In genomic region chr12:13127476-13127875, GRCh38 we compare ENCODE assay signal across 21 cellular contexts. TPM values are rescaled to one million over a fixed set of nuclear protein-coding genes. Genes with fewer than 3 reads are reported as not detected.
DNase-seq lines count a peak whose midpoint lies in the region; ATAC-seq, FAIRE-seq and TF ChIP-seq lines count a peak whose summit lies in the region.
"Had no signal": no experiment of that assay in that cellular context is flagged by ENCODE, and none has a peak within 500 bp of the region (broad histone marks: within the 10 kb centered on the region; RNA-seq: fewer than 3 reads in every experiment).

No MANE protein-coding gene starts in this region.

- H3K27me3 Mint-ChIP-seq in chondrocyte (ENCODE audit: low read depth), result no peaks in the 10 kb centered on the region
- no peaks in the 10 kb centered on the region for H3K27me3 Mint-ChIP-seq in nephron (ENCODE audit: low read depth)

- CTCF ChIA-PET in A549 (lab: Yijun Ruan, JAX), result interaction anchor here (1.3 to 1.5 kb wide), 5 partner anchors 8 to 85 kb away, joined by 3 to 5 read pairs (median 3); no protein-coding TSS in a partner anchor

- DNase-seq in A549 (ENCODE audit: low read depth in 1 of 2, low spot score in 1 of 2) (peak in 1 of 2 experiments; percentile 66), HT-29 (ENCODE audit: low spot score) (peak; percentile 66), chondrocyte (ENCODE audit: low spot score) (no peak), HPDE6-E6E7 (ENCODE audit: extremely low spot score) (no peak), SHP77 treated with DMSO at 0.1 percent for 48 hours (lab: John Stamatoyannopoulos, UW) (no peak), NCI-H1436 (lab: John Stamatoyannopoulos, UW) (no peak)
- DNase-seq: Calu3; CD4-positive, alpha-beta memory T cell; NCI-H1092 treated with DMSO at 0.1 percent for 48 hours; NCI-H2029 treated with DMSO at 0.1 percent for 48 hours; NCI-H226; NCI-H510A treated with DMSO at 0.1 percent for 48 hours; NCI-H748 treated with DMSO at 0.1 percent for 48 hours; NK-92 treated with Interleukin-12 subunit alpha and Interleukin-12 subunit beta, amount 100 ng/mL, for 24 hours had no signal

- H3K4me1 Mint-ChIP-seq in chondrocyte (ENCODE audit: low read depth), result peaks cover 50% of the 10 kb centered on the region
- peaks cover 37% of the 10 kb centered on the region for H3K4me1 Mint-ChIP-seq in nephron
- H3K4me1 Mint-ChIP-seq: CD4-positive, alpha-beta memory T cell had no signal

- H3K4me2 ChIP-seq in A549, result peak overlapping the region; percentile 37

- TF ChIP-seq CTCF in A549 (IDR thresholded peaks at IDR 0.05), result no peak
- no peak for TF ChIP-seq CTCF in chondrocyte (IDR thresholded peaks at IDR 0.05)
- no peak for TF ChIP-seq CTCF in nephron (IDR thresholded peaks at IDR 0.05; ENCODE audit: unreplicated experiment in 3 of 3)

- no peak overlapping the region for H3K4me3 ChIP-seq in A549
- H3K4me3 ChIP-seq: K562, SJSA1 had no signal

- no peak for TF ChIP-seq POLR2A in A549 (IDR thresholded peaks at IDR 0.05; ENCODE audit: low read length)

- peaks cover 65% of the 10 kb centered on the region for H3K4me1 ChIP-seq in A549

- no peaks in the 10 kb centered on the region for H3K9me3 ChIP-seq in A549
- H3K9me3 ChIP-seq: SJSA1 had no signal

- POLR2A ChIA-PET in A549 (lab: Yijun Ruan, JAX), result no interaction called here

- peak overlapping the region; percentile 47 for H3K27ac Mint-ChIP-seq in chondrocyte (ENCODE audit: unreplicated experiment)
- H3K27ac Mint-ChIP-seq in nephron, result peak overlapping the region in 2 of 3 experiments; percentile 17 to 59
- H3K27ac Mint-ChIP-seq: CD4-positive, alpha-beta memory T cell had no signal

- peak overlapping the region; percentile 11 to 42; a peak in 2 of 6 replicates for H3K27ac ChIP-seq in A549
- H3K27ac ChIP-seq: SJSA1 had no signal

- H3K9me3 Mint-ChIP-seq in chondrocyte (ENCODE audit: low read depth), result no peaks in the 10 kb centered on the region
- H3K9me3 Mint-ChIP-seq in nephron, result no peaks in the 10 kb centered on the region
- H3K9me3 Mint-ChIP-seq: CD4-positive, alpha-beta memory T cell had no signal

- TF ChIP-seq RAD21 in A549 (conservative IDR thresholded peaks at IDR 0.05 in 1 of 2, IDR thresholded peaks at IDR 0.05 in 1 of 2), result no peak

- no peak for TF ChIP-seq EP300 in A549 (IDR thresholded peaks at IDR 0.05)

- WGBS in A549 (ENCODE audit: missing lambda C conversion rate), result 4% methylated on average over 5 of the region's 5 CpGs

- H3K36me3 Mint-ChIP-seq in chondrocyte (ENCODE audit: low read depth) (no peaks in the 10 kb centered on the region), nephron (ENCODE audit: low read depth) (no peaks in the 10 kb centered on the region)
- H3K36me3 Mint-ChIP-seq: CD4-positive, alpha-beta memory T cell had no signal

- FAIRE-seq in A549 (lab: Jason Lieb, UNC), result no peak
- FAIRE-seq: GM19239, H54, K562, RCC 7860 had no signal

- no peak overlapping the region for H3K4me3 Mint-ChIP-seq in chondrocyte (ENCODE audit: unreplicated experiment)
- no peak overlapping the region for H3K4me3 Mint-ChIP-seq in nephron
- H3K4me3 Mint-ChIP-seq: CD4-positive, alpha-beta memory T cell had no signal

- ATAC-seq in A549 (peak in 1 of 2 experiments; percentile 74; a peak in 3 of 6 replicates), HG02798 (IDR thresholded peaks at IDR 0.05; ENCODE audit: poor library complexity, unreplicated experiment) (no peak)
- ATAC-seq: K562 had no signal

TF ChIP-seq in A549, 52 proteins besides CTCF, POLR2A, EP300 and RAD21:
- TF ChIP-seq HOXB13 (CRISPR knock-in tag; IDR thresholded peaks at IDR 0.05; ENCODE audit: low read depth), result no peak
- TF ChIP-seq MAX (IDR thresholded peaks at IDR 0.05), result peak; percentile 24; the same call in 1 of the 2 replicates
- no peak for TF ChIP-seq SREBF2 (IDR thresholded peaks at IDR 0.05)
- TF ChIP-seq GATA3 (IDR thresholded peaks at IDR 0.05; ENCODE audit: borderline replicate concordance), result peak; percentile 45; the same call in 1 of the 2 replicates

RNA-seq across cellular contexts. Expression of gene GSG1, which starts 24.0 kb away (rescaled TPM):
- not detected in 2 replicates for polyA plus RNA-seq in A549 (2011; rRNA removed)
- polyA plus RNA-seq in A549 (2012; cell fraction: cytosol; rRNA removed), result 0.06 and 0.09 TPM in 2 replicates
- polyA plus RNA-seq in A549 (2012; cell fraction: nucleus; rRNA removed), result 0.07 and 0.10 TPM in 2 replicates
- 0.06 to 0.26 TPM (median 0.16 TPM) in 3 replicates for polyA plus RNA-seq in A549 (2017; fragmentation: RNase III; extraction: RNeasy Plus Mini Kit Qiagen cat#74134 plus additional on column Dnase treatment)
- 0.25 TPM in 1 of 2 replicates, not detected in the other for polyA minus RNA-seq in A549 (2011; rRNA and poly(A)+ RNA removed)
- total RNA-seq in HT-29 (2014; rRNA removed; shearing (Covaris generic)), result not detected in 2 replicates
- 0.36 to 0.38 TPM in 2 of 3 replicates, not detected in the other for total RNA-seq in chondrocyte
- total RNA-seq: Calu3; CD4-positive, alpha-beta memory T cell; K562 had no signal
- polyA plus RNA-seq: K562 had no signal
